ENCODE assay signal across 1 cellular context in the genomic region with DNA sequence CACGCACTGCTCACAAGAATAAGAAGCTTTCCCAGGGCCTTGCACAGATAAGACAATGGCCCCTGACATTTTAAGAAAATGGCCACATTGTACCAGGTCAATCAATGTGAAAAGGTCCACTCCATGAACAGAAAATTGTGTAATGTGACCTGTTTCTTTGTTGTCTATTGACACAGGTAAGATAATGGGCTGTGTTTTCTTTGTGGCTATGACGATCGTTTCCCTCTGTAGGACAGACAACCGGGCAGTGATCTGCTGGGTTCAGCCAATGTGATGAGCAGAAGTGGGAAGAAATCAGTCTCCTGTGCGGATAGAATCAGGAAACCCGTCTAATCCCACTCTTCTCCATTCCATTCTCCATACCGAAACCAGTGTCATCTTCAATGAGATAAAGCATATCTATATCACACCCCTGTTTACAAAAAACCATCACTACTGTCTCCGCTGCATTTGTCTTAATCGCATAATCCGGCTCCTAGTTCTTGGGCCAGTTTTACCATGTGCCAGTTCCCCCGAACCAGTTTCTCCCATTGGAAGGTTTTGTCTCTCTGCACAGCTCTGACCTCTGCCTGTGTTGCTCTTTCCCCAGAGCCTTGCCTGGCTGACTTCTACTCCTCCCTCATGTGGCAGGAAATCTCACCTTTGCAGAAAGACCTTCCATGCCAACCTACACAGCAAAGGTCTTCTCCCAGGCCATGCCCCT.
TF ChIP-seq lines count a peak whose summit lies in the region.

No MANE protein-coding gene starts in this region.

TF ChIP-seq in HepG2, 621 proteins besides CTCF, POLR2A, EP300 and RAD21 (continued from another document and continues in another):
- peak; percentile 68; the same call in 1 of the 2 replicates for TF ChIP-seq ZNF605 (CRISPR knock-in tag; IDR thresholded peaks at IDR 0.05)
- TF ChIP-seq ARNT (IDR thresholded peaks at IDR 0.05), result no peak
- no peak for TF ChIP-seq SALL2 (CRISPR knock-in tag; IDR thresholded peaks at IDR 0.05)
- peak; percentile 87 for TF ChIP-seq THAP11 (CRISPR knock-in tag; IDR thresholded peaks at IDR 0.05)
- TF ChIP-seq ZBTB3 (CRISPR knock-in tag; IDR thresholded peaks at IDR 0.05; ENCODE audit: borderline replicate concordance, low read depth), result peak; percentile 65; the same call in 1 of the 2 replicates
- TF ChIP-seq REL (CRISPR knock-in tag; conservative IDR thresholded peaks at IDR 0.05), result no peak
- TF ChIP-seq TCF12 (IDR thresholded peaks at IDR 0.05), result no peak
- peak; percentile 85; the same call in 1 of the 2 replicates for TF ChIP-seq TCF12 (CRISPR knock-in tag; IDR thresholded peaks at IDR 0.05)
- peak; percentile 88; the same call in 1 of the 2 replicates for TF ChIP-seq IRF2 (CRISPR knock-in tag; IDR thresholded peaks at IDR 0.05)
- no peak for TF ChIP-seq GPBP1L1 (CRISPR knock-in tag; IDR thresholded peaks at IDR 0.05)
- peak; percentile 62; the same call in 1 of the 2 replicates for TF ChIP-seq FOXA1 (IDR thresholded peaks at IDR 0.05)
- TF ChIP-seq FOXA1 (CRISPR knock-in tag; IDR thresholded peaks at IDR 0.05), result peak; percentile 97
- TF ChIP-seq ZEB1 (IDR thresholded peaks at IDR 0.05; ENCODE audit: insufficient replicate concordance, low read depth), result peak; percentile 92
- no peak for TF ChIP-seq SNAI1 (CRISPR knock-in tag; IDR thresholded peaks at IDR 0.05; ENCODE audit: borderline replicate concordance)
- peak; percentile 92 for TF ChIP-seq BCL6 (CRISPR knock-in tag; IDR thresholded peaks at IDR 0.05)
- TF ChIP-seq, protein P1, sequence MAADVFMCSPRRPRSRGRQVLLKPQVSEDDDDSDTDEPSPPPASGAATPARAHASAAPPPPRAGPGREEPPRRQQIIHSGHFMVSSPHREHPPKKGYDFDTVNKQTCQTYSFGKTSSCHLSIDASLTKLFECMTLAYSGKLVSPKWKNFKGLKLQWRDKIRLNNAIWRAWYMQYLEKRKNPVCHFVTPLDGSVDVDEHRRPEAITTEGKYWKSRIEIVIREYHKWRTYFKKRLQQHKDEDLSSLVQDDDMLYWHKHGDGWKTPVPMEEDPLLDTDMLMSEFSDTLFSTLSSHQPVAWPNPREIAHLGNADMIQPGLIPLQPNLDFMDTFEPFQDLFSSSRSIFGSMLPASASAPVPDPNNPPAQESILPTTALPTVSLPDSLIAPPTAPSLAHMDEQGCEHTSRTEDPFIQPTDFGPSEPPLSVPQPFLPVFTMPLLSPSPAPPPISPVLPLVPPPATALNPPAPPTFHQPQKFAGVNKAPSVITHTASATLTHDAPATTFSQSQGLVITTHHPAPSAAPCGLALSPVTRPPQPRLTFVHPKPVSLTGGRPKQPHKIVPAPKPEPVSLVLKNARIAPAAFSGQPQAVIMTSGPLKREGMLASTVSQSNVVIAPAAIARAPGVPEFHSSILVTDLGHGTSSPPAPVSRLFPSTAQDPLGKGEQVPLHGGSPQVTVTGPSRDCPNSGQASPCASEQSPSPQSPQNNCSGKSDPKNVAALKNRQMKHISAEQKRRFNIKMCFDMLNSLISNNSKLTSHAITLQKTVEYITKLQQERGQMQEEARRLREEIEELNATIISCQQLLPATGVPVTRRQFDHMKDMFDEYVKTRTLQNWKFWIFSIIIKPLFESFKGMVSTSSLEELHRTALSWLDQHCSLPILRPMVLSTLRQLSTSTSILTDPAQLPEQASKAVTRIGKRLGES (CRISPR knock-in tag; IDR thresholded peaks at IDR 0.05; ENCODE audit: borderline replicate concordance), result no peak
- TF ChIP-seq ZNF720 (CRISPR knock-in tag; IDR thresholded peaks at IDR 0.05), result no peak
- no peak for TF ChIP-seq MZF1 (CRISPR knock-in tag; IDR thresholded peaks at IDR 0.05; ENCODE audit: borderline replicate concordance)
- TF ChIP-seq SIX4 (CRISPR knock-in tag; IDR thresholded peaks at IDR 0.05), result peak; percentile 96
- TF ChIP-seq ZFP41 (CRISPR knock-in tag; IDR thresholded peaks at IDR 0.05; ENCODE audit: borderline replicate concordance), result no peak
- no peak for TF ChIP-seq ZNF329 (CRISPR knock-in tag; IDR thresholded peaks at IDR 0.05; ENCODE audit: low read depth)
- TF ChIP-seq, protein P2, sequence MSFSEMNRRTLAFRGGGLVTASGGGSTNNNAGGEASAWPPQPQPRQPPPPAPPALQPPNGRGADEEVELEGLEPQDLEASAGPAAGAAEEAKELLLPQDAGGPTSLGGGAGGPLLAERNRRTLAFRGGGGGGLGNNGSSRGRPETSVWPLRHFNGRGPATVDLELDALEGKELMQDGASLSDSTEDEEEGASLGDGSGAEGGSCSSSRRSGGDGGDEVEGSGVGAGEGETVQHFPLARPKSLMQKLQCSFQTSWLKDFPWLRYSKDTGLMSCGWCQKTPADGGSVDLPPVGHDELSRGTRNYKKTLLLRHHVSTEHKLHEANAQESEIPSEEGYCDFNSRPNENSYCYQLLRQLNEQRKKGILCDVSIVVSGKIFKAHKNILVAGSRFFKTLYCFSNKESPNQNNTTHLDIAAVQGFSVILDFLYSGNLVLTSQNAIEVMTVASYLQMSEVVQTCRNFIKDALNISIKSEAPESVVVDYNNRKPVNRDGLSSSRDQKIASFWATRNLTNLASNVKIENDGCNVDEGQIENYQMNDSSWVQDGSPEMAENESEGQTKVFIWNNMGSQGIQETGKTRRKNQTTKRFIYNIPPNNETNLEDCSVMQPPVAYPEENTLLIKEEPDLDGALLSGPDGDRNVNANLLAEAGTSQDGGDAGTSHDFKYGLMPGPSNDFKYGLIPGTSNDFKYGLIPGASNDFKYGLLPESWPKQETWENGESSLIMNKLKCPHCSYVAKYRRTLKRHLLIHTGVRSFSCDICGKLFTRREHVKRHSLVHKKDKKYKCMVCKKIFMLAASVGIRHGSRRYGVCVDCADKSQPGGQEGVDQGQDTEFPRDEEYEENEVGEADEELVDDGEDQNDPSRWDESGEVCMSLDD (CRISPR knock-in tag; IDR thresholded peaks at IDR 0.05; ENCODE audit: borderline replicate concordance), result no peak
- TF ChIP-seq HMGA1 (CRISPR knock-in tag; conservative IDR thresholded peaks at IDR 0.05), result no peak
- TF ChIP-seq KDM3A (CRISPR knock-in tag; IDR thresholded peaks at IDR 0.05; ENCODE audit: low read depth), result peak; percentile 94
- peak; percentile 87 for TF ChIP-seq ESRRA (CRISPR knock-in tag; IDR thresholded peaks at IDR 0.05; ENCODE audit: low read depth)
- TF ChIP-seq LRRFIP1 (CRISPR knock-in tag; conservative IDR thresholded peaks at IDR 0.05), result no peak
- peak; percentile 71; the same call in 1 of the 2 replicates for TF ChIP-seq RFX1 (IDR thresholded peaks at IDR 0.05)
- TF ChIP-seq BORCS8-MEF2B (CRISPR knock-in tag; IDR thresholded peaks at IDR 0.05), result peak; percentile 14; the same call in 1 of the 2 replicates
- no peak for TF ChIP-seq ADNP (CRISPR knock-in tag; IDR thresholded peaks at IDR 0.05)
- TF ChIP-seq DMAP1 (CRISPR knock-in tag; IDR thresholded peaks at IDR 0.05), result no peak
- no peak for TF ChIP-seq ZNF691 (CRISPR knock-in tag; IDR thresholded peaks at IDR 0.05; ENCODE audit: borderline replicate concordance, low read depth)
- no peak; the same call in 1 of the 2 replicates for TF ChIP-seq NAIF1 (CRISPR knock-in tag; IDR thresholded peaks at IDR 0.05; ENCODE audit: borderline replicate concordance)
- TF ChIP-seq ZNF576 (CRISPR knock-in tag; IDR thresholded peaks at IDR 0.05), result no peak
- TF ChIP-seq DR1 (CRISPR knock-in tag; IDR thresholded peaks at IDR 0.05), result no peak
- TF ChIP-seq PHF20 (CRISPR knock-in tag; IDR thresholded peaks at IDR 0.05), result no peak
- 0 out of 2 replicates have a peak, but pooled peaks have one; percentile 40 for TF ChIP-seq ZMAT3 (CRISPR knock-in tag; conservative IDR thresholded peaks at IDR 0.05)
- no peak for TF ChIP-seq POLR2AphosphoS5 (IDR thresholded peaks at IDR 0.05; ENCODE audit: low read depth, low read length)
- peak; percentile 98 for TF ChIP-seq FOXO1 (CRISPR knock-in tag; IDR thresholded peaks at IDR 0.05)
- TF ChIP-seq ZNF841 (CRISPR knock-in tag; IDR thresholded peaks at IDR 0.05; ENCODE audit: borderline replicate concordance), result no peak
- no peak for TF ChIP-seq ZFP36L2 (CRISPR knock-in tag; IDR thresholded peaks at IDR 0.05)
- peak; percentile 75 for TF ChIP-seq ZBTB34 (CRISPR knock-in tag; IDR thresholded peaks at IDR 0.05)
- no peak for TF ChIP-seq KLF15 (CRISPR knock-in tag; IDR thresholded peaks at IDR 0.05; ENCODE audit: borderline replicate concordance)
- TF ChIP-seq SRSF9 (IDR thresholded peaks at IDR 0.05; ENCODE audit: borderline replicate concordance, insufficient read depth, low read depth, low read length, poor library complexity, severe bottlenecking), result no peak
- 0 out of 2 replicates have a peak, but pooled peaks have one; percentile 17 for TF ChIP-seq MYC (CRISPR knock-in tag; IDR thresholded peaks at IDR 0.05; ENCODE audit: borderline replicate concordance)
- no peak for TF ChIP-seq NPAS2 (CRISPR knock-in tag; IDR thresholded peaks at IDR 0.05; ENCODE audit: borderline replicate concordance)
- TF ChIP-seq ZNF292 (CRISPR knock-in tag; IDR thresholded peaks at IDR 0.05; ENCODE audit: borderline replicate concordance, low read depth), result peak; percentile 69
- peak; percentile 32; the same call in 1 of the 2 replicates for TF ChIP-seq NFYC (CRISPR knock-in tag; IDR thresholded peaks at IDR 0.05)
- TF ChIP-seq ZNF530 (CRISPR knock-in tag; IDR thresholded peaks at IDR 0.05; ENCODE audit: low read depth), result no peak
- TF ChIP-seq ZNF564 (CRISPR knock-in tag; IDR thresholded peaks at IDR 0.05), result no peak
- no peak for TF ChIP-seq ZNF879 (CRISPR knock-in tag; IDR thresholded peaks at IDR 0.05)
- no peak; the same call in 1 of the 2 replicates for TF ChIP-seq ZFX (CRISPR knock-in tag; IDR thresholded peaks at IDR 0.05; ENCODE audit: low read depth)
- TF ChIP-seq POGZ (CRISPR knock-in tag; IDR thresholded peaks at IDR 0.05), result peak; percentile 98
- TF ChIP-seq, protein P3, sequence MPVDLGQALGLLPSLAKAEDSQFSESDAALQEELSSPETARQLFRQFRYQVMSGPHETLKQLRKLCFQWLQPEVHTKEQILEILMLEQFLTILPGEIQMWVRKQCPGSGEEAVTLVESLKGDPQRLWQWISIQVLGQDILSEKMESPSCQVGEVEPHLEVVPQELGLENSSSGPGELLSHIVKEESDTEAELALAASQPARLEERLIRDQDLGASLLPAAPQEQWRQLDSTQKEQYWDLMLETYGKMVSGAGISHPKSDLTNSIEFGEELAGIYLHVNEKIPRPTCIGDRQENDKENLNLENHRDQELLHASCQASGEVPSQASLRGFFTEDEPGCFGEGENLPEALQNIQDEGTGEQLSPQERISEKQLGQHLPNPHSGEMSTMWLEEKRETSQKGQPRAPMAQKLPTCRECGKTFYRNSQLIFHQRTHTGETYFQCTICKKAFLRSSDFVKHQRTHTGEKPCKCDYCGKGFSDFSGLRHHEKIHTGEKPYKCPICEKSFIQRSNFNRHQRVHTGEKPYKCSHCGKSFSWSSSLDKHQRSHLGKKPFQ (CRISPR knock-in tag; IDR thresholded peaks at IDR 0.05; ENCODE audit: insufficient replicate concordance), result no peak
- TF ChIP-seq ZNF136 (CRISPR knock-in tag; IDR thresholded peaks at IDR 0.05; ENCODE audit: low read depth), result 0 out of 2 replicates have a peak, but pooled peaks have one; percentile 63
- TF ChIP-seq BRCA1 (CRISPR knock-in tag; IDR thresholded peaks at IDR 0.05), result no peak; the same call in 1 of the 2 replicates
- no peak for TF ChIP-seq ZBTB1 (CRISPR knock-in tag; IDR thresholded peaks at IDR 0.05; ENCODE audit: borderline replicate concordance)
